In genomic region chr12:82414926-82415325, GRCh38 we compare ENCODE assay signal across 15 cellular contexts. TPM values are rescaled to one million over a fixed set of nuclear protein-coding genes. Genes with fewer than 3 reads are reported as not detected.
DNase-seq lines count a peak whose midpoint lies in the region; ATAC-seq and TF ChIP-seq lines count a peak whose summit lies in the region.
"Had no signal": no experiment of that assay in that cellular context is flagged by ENCODE, and none has a peak within 500 bp of the region (broad histone marks: within the 10 kb centered on the region; RNA-seq: fewer than 3 reads in every experiment).

No MANE protein-coding gene starts in this region.

- DNase-seq in DMS53 (lab: John Stamatoyannopoulos, UW) (peak; percentile 16), DMS53 treated with DMSO at 0.1 percent for 48 hours (lab: John Stamatoyannopoulos, UW; ENCODE audit: unreplicated experiment) (no peak), astrocyte of the cerebellum (ENCODE audit: low read depth) (peak; percentile 4), fibroblast of pulmonary artery (ENCODE audit: low read depth) (peak; percentile 5), myocyte (ENCODE audit: low read depth) (peak; percentile 36)
- DNase-seq in activated CD4-positive, CD25-positive, alpha-beta regulatory T cell treated with anti-CD3 and anti-CD28 coated beads, Interleukin-2, amount 50 U/mL, for 72 hours = no peak
- DNase-seq: CD8-positive, alpha-beta T cell; H9; NCI-H1417 treated with DMSO at 0.1 percent for 48 hours; NCI-H1930; NCI-H446 treated with DMSO at 0.1 percent for 48 hours; NK-92 treated with Interleukin-12 subunit alpha and Interleukin-12 subunit beta, amount 100 ng/mL, for 24 hours; OCI-M1 had no signal

- no peak for TF ChIP-seq CTCF in astrocyte of the cerebellum (IDR thresholded peaks at IDR 0.05; ENCODE audit: low read depth, low read length, missing control alignments)
- no peak for TF ChIP-seq CTCF in fibroblast of pulmonary artery (IDR thresholded peaks at IDR 0.05; ENCODE audit: low read length, missing control alignments)

- H3K4me3 ChIP-seq in astrocyte of the cerebellum (ENCODE audit: low read depth, low read length) (no peak overlapping the region), fibroblast of pulmonary artery (replicated peaks; ENCODE audit: low read depth, low read length) (no peak overlapping the region)

- in situ Hi-C loops in astrocyte of the cerebellum (cut with HindIII; ENCODE audit: low sequenced_read_pairs) = no loop called here

- ATAC-seq in GM19467 (IDR thresholded peaks at IDR 0.05; ENCODE audit: unreplicated experiment) (no peak), HG03378 (IDR thresholded peaks at IDR 0.05; ENCODE audit: unreplicated experiment) (no peak)
- ATAC-seq: CD8-positive, alpha-beta T cell had no signal

RNA-seq across cellular contexts. Expression of gene METTL25, which starts 56.6 kb away (rescaled TPM):
- 6.4 and 7.0 TPM in 2 replicates for total RNA-seq in myocyte
- 1.9 TPM for polyA plus RNA-seq in myocyte (2012)

RNA-seq across cellular contexts. Expression of gene CCDC59, which starts 56.7 kb away (rescaled TPM):
- total RNA-seq in myocyte = 35.7 and 45.2 TPM in 2 replicates
- polyA plus RNA-seq in myocyte (2012) = 18.3 TPM

Comparison
In these comparisons a context has a peak if more than half of its experiments do, and no peak if none do; other contexts are left out.
1. DNase-seq: peak in DMS53 (single experiment), astrocyte of the cerebellum (single experiment), fibroblast of pulmonary artery (single experiment) and myocyte (single experiment); none in DMS53 treated with DMSO at 0.1 percent for 48 hours (single experiment) and activated CD4-positive, CD25-positive, alpha-beta regulatory T cell treated with anti-CD3 and anti-CD28 coated beads, Interleukin-2, amount 50 U/mL, for 72 hours (single experiment).